In the genomic region with DNA sequence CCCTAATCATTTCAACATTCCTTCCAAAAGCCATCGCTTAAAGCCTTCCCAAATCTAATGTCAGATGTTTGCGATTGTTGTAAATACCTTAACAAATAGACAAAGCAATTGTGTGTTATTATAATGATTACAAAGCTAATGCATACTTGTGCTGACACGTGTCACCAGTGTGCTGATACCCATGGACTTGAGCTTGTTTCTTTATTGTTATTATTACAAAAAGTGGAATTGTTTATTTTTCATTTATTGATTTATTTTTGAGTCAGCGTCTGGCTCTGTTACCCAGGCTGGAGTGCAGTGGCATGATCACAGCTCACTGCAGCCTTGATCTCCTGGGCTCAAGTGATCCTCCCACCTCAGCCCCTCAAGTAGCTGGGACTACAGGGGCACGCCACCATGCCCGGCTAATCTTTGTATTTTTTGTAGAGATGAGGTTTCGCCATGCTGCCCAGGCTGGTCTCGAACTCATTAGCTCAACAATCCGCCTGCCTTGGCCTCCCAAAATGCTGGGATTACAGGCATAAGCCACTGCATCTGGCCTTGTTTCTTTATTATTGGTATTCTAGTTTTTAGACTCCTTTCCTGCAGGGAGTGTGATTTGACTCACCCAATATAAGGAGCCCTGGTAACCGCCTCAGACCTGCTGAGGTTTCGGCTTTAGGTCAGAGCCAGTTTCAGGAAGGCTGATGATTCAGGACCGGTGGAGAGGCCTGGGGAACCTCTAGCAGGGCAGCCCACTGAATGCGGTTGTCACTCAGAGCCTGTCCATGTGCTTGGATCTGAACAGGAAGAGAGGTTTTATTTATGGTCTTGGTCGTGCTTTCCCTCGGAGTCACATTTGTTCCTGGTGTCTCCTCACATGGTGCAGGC, we compare ENCODE assay signal across 1 cellular context.
TF ChIP-seq lines count a peak whose summit lies in the region.

No MANE protein-coding gene starts in this region.

TF ChIP-seq in GM23338, 12 proteins besides CTCF, POLR2A, EP300 and RAD21:
- TF ChIP-seq POLR2AphosphoS5 (IDR thresholded peaks at IDR 0.05; ENCODE audit: low read depth) (no peak), ZNF114 (CRISPR knock-in tag; IDR thresholded peaks at IDR 0.05) (no peak), JUNB (IDR thresholded peaks at IDR 0.05; ENCODE audit: unreplicated experiment) (no peak), STAT1 (IDR thresholded peaks at IDR 0.05; ENCODE audit: unreplicated experiment) (no peak), EZH2 (IDR thresholded peaks at IDR 0.05; ENCODE audit: low read depth, unreplicated experiment) (no peak), EZH2phosphoT487 (IDR thresholded peaks at IDR 0.05; ENCODE audit: unreplicated experiment) (no peak), CREB1 (CRISPR knock-in tag; IDR thresholded peaks at IDR 0.05; ENCODE audit: low read depth) (no peak), NANOG (IDR thresholded peaks at IDR 0.05; ENCODE audit: borderline replicate concordance) (no peak), ZNF331 (CRISPR knock-in tag; IDR thresholded peaks at IDR 0.05; ENCODE audit: low read depth) (no peak)
- TF ChIP-seq, protein P1, sequence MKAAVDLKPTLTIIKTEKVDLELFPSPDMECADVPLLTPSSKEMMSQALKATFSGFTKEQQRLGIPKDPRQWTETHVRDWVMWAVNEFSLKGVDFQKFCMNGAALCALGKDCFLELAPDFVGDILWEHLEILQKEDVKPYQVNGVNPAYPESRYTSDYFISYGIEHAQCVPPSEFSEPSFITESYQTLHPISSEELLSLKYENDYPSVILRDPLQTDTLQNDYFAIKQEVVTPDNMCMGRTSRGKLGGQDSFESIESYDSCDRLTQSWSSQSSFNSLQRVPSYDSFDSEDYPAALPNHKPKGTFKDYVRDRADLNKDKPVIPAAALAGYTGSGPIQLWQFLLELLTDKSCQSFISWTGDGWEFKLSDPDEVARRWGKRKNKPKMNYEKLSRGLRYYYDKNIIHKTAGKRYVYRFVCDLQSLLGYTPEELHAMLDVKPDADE (IDR thresholded peaks at IDR 0.05) = no peak
- TF ChIP-seq, protein P2, sequence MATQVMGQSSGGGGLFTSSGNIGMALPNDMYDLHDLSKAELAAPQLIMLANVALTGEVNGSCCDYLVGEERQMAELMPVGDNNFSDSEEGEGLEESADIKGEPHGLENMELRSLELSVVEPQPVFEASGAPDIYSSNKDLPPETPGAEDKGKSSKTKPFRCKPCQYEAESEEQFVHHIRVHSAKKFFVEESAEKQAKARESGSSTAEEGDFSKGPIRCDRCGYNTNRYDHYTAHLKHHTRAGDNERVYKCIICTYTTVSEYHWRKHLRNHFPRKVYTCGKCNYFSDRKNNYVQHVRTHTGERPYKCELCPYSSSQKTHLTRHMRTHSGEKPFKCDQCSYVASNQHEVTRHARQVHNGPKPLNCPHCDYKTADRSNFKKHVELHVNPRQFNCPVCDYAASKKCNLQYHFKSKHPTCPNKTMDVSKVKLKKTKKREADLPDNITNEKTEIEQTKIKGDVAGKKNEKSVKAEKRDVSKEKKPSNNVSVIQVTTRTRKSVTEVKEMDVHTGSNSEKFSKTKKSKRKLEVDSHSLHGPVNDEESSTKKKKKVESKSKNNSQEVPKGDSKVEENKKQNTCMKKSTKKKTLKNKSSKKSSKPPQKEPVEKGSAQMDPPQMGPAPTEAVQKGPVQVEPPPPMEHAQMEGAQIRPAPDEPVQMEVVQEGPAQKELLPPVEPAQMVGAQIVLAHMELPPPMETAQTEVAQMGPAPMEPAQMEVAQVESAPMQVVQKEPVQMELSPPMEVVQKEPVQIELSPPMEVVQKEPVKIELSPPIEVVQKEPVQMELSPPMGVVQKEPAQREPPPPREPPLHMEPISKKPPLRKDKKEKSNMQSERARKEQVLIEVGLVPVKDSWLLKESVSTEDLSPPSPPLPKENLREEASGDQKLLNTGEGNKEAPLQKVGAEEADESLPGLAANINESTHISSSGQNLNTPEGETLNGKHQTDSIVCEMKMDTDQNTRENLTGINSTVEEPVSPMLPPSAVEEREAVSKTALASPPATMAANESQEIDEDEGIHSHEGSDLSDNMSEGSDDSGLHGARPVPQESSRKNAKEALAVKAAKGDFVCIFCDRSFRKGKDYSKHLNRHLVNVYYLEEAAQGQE (IDR thresholded peaks at IDR 0.05; ENCODE audit: unreplicated experiment) = no peak
- TF ChIP-seq, protein P3, sequence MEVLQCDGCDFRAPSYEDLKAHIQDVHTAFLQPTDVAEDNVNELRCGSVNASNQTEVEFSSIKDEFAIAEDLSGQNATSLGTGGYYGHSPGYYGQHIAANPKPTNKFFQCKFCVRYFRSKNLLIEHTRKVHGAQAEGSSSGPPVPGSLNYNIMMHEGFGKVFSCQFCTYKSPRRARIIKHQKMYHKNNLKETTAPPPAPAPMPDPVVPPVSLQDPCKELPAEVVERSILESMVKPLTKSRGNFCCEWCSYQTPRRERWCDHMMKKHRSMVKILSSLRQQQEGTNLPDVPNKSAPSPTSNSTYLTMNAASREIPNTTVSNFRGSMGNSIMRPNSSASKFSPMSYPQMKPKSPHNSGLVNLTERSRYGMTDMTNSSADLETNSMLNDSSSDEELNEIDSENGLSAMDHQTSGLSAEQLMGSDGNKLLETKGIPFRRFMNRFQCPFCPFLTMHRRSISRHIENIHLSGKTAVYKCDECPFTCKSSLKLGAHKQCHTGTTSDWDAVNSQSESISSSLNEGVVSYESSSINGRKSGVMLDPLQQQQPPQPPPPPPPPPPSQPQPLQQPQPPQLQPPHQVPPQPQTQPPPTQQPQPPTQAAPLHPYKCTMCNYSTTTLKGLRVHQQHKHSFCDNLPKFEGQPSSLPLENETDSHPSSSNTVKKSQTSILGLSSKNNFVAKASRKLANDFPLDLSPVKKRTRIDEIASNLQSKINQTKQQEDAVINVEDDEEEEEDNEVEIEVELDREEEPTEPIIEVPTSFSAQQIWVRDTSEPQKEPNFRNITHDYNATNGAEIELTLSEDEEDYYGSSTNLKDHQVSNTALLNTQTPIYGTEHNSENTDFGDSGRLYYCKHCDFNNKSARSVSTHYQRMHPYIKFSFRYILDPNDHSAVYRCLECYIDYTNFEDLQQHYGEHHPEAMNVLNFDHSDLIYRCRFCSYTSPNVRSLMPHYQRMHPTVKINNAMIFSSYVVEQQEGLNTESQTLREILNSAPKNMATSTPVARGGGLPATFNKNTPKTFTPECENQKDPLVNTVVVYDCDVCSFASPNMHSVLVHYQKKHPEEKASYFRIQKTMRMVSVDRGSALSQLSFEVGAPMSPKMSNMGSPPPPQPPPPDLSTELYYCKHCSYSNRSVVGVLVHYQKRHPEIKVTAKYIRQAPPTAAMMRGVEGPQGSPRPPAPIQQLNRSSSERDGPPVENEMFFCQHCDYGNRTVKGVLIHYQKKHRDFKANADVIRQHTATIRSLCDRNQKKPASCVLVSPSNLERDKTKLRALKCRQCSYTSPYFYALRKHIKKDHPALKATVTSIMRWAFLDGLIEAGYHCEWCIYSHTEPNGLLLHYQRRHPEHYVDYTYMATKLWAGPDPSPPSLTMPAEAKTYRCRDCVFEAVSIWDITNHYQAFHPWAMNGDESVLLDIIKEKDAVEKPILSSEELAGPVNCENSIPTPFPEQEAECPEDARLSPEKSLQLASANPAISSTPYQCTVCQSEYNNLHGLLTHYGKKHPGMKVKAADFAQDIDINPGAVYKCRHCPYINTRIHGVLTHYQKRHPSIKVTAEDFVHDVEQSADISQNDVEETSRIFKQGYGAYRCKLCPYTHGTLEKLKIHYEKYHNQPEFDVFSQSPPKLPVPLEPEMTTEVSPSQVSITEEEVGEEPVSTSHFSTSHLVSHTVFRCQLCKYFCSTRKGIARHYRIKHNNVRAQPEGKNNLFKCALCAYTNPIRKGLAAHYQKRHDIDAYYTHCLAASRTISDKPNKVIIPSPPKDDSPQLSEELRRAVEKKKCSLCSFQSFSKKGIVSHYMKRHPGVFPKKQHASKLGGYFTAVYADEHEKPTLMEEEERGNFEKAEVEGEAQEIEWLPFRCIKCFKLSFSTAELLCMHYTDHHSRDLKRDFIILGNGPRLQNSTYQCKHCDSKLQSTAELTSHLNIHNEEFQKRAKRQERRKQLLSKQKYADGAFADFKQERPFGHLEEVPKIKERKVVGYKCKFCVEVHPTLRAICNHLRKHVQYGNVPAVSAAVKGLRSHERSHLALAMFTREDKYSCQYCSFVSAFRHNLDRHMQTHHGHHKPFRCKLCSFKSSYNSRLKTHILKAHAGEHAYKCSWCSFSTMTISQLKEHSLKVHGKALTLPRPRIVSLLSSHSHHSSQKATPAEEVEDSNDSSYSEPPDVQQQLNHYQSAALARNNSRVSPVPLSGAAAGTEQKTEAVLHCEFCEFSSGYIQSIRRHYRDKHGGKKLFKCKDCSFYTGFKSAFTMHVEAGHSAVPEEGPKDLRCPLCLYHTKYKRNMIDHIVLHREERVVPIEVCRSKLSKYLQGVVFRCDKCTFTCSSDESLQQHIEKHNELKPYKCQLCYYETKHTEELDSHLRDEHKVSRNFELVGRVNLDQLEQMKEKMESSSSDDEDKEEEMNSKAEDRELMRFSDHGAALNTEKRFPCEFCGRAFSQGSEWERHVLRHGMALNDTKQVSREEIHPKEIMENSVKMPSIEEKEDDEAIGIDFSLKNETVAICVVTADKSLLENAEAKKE (CRISPR knock-in tag; IDR thresholded peaks at IDR 0.05) = no peak
